In genomic region chr21:43919871-43920801, GRCh38 we compare ENCODE assay signal across 13 cellular contexts. TPM values are rescaled to one million over a fixed set of nuclear protein-coding genes. Genes with fewer than 3 reads are reported as not detected.
DNase-seq lines count a peak whose midpoint lies in the region; ATAC-seq and TF ChIP-seq lines count a peak whose summit lies in the region.
"Had no signal": no experiment of that assay in that cellular context is flagged by ENCODE, and none has a peak within 500 bp of the region (broad histone marks: within the 10 kb centered on the region; RNA-seq: fewer than 3 reads in every experiment).

No MANE protein-coding gene starts in this region.

- DNase-seq in activated naive CD4-positive, alpha-beta T cell treated with anti-CD3 and anti-CD28 coated beads, Interleukin-2, amount 50 U/mL, for 72 hours (ENCODE audit: low spot score in 2 of 2) = no peak
- DNase-seq in activated naive CD4-positive, alpha-beta T cell treated with anti-CD3 and anti-CD28 coated beads, Interleukin-2, amount 50 U/mL, for 16 hours = no peak
- DNase-seq in glutamatergic neuron (peak; percentile 71), osteocyte (ENCODE audit: extremely low spot score, unreplicated experiment) (no peak), NCI-H774 (lab: John Stamatoyannopoulos, UW) (no peak), NCI-H1694 treated with DMSO at 0.1 percent for 48 hours (lab: John Stamatoyannopoulos, UW) (no peak)
- peak; percentile 42 for DNase-seq in stimulated activated naive B cell treated with anti-CD40 and anti-IgM and Interleukin-4, amounts not matched to agents 10 μg/mL and 1 μg/mL and 100 μg/mL, for 72 hours
- DNase-seq: AML-193; amniotic stem cell; dermis blood vessel endothelial cell; stimulated activated CD4-positive, alpha-beta T cell treated with anti-CD3 and anti-CD28 coated beads, Interleukin-1b, Interleukin-23, amount 100 ng/mL, for 48 hours had no signal

- H3K4me3 Mint-ChIP-seq in glutamatergic neuron (ENCODE audit: unreplicated experiment) (peak overlapping the region; percentile 48), osteocyte (ENCODE audit: unreplicated experiment) (no peak overlapping the region)
- peak overlapping the region; percentile 0 to 17 for H3K4me3 Mint-ChIP-seq in stimulated activated naive B cell treated with anti-CD40 and anti-IgM and Interleukin-4, amounts not matched to agents 10 μg/mL and 1 μg/mL and 100 μg/mL, for 72 hours
- H3K4me3 Mint-ChIP-seq: stimulated activated effector memory CD8-positive, alpha-beta T cell treated with anti-CD3 and anti-CD28 coated beads, Interleukin-12 subunit alpha, Interleukin-12 subunit beta, amount 100 ng/mL, for 72 hours had no signal

- no peaks in the 10 kb centered on the region for H3K9me3 Mint-ChIP-seq in activated naive CD4-positive, alpha-beta T cell treated with anti-CD3 and anti-CD28 coated beads, Interleukin-2, amount 50 U/mL, for 72 hours
- H3K9me3 Mint-ChIP-seq in glutamatergic neuron (ENCODE audit: unreplicated experiment) = peaks cover 4% of the 10 kb centered on the region
- H3K9me3 Mint-ChIP-seq in stimulated activated naive B cell treated with anti-CD40 and anti-IgM and Interleukin-4, amounts not matched to agents 10 μg/mL and 1 μg/mL and 100 μg/mL, for 72 hours = peaks cover 0 to 2% of the 10 kb centered on the region in 2 donors
- H3K9me3 Mint-ChIP-seq in osteocyte (ENCODE audit: unreplicated experiment) = no peaks in the 10 kb centered on the region
- H3K9me3 Mint-ChIP-seq: stimulated activated effector memory CD8-positive, alpha-beta T cell treated with anti-CD3 and anti-CD28 coated beads, Interleukin-12 subunit alpha, Interleukin-12 subunit beta, amount 100 ng/mL, for 72 hours had no signal

- H3K36me3 Mint-ChIP-seq in activated naive CD4-positive, alpha-beta T cell treated with anti-CD3 and anti-CD28 coated beads, Interleukin-2, amount 50 U/mL, for 72 hours = peaks cover 0 to 44% of the 10 kb centered on the region in 2 donors
- H3K36me3 Mint-ChIP-seq in glutamatergic neuron (ENCODE audit: unreplicated experiment) (no peaks in the 10 kb centered on the region), osteocyte (ENCODE audit: unreplicated experiment) (peaks cover 4% of the 10 kb centered on the region)
- peaks cover 19 to 59% of the 10 kb centered on the region in 2 donors for H3K36me3 Mint-ChIP-seq in stimulated activated naive B cell treated with anti-CD40 and anti-IgM and Interleukin-4, amounts not matched to agents 10 μg/mL and 1 μg/mL and 100 μg/mL, for 72 hours

- no peak for TF ChIP-seq CTCF in glutamatergic neuron (IDR thresholded peaks at IDR 0.05; ENCODE audit: partially characterized antibody, unreplicated experiment)
- TF ChIP-seq CTCF in osteocyte (IDR thresholded peaks at IDR 0.05) = no peak

- H3K4me1 Mint-ChIP-seq in glutamatergic neuron (ENCODE audit: low read depth, unreplicated experiment) = peaks cover 27% of the 10 kb centered on the region
- H3K4me1 Mint-ChIP-seq in stimulated activated naive B cell treated with anti-CD40 and anti-IgM and Interleukin-4, amounts not matched to agents 10 μg/mL and 1 μg/mL and 100 μg/mL, for 72 hours = peaks cover 56 to 81% of the 10 kb centered on the region in 2 donors
- H3K4me1 Mint-ChIP-seq in osteocyte (ENCODE audit: unreplicated experiment) = peaks cover 51% of the 10 kb centered on the region

- H3K27ac Mint-ChIP-seq in activated naive CD4-positive, alpha-beta T cell treated with anti-CD3 and anti-CD28 coated beads, Interleukin-2, amount 50 U/mL, for 72 hours = peak overlapping the region; percentile 5 to 99
- H3K27ac Mint-ChIP-seq in glutamatergic neuron (ENCODE audit: unreplicated experiment) (peak overlapping the region; percentile 85), osteocyte (ENCODE audit: unreplicated experiment) (no peak overlapping the region)
- peak overlapping the region; percentile 2 for H3K27ac Mint-ChIP-seq in stimulated activated naive B cell treated with anti-CD40 and anti-IgM and Interleukin-4, amounts not matched to agents 10 μg/mL and 1 μg/mL and 100 μg/mL, for 72 hours

- peaks cover 2% of the 10 kb centered on the region for H3K27me3 Mint-ChIP-seq in glutamatergic neuron (ENCODE audit: unreplicated experiment)
- no peaks in the 10 kb centered on the region for H3K27me3 Mint-ChIP-seq in stimulated activated naive B cell treated with anti-CD40 and anti-IgM and Interleukin-4, amounts not matched to agents 10 μg/mL and 1 μg/mL and 100 μg/mL, for 72 hours
- H3K27me3 Mint-ChIP-seq in osteocyte (ENCODE audit: unreplicated experiment) = no peaks in the 10 kb centered on the region

- no peak for ATAC-seq in activated naive CD4-positive, alpha-beta T cell treated with anti-CD3 and anti-CD28 coated beads, Interleukin-2, amount 50 U/mL, for 72 hours
- ATAC-seq in HG03108 (IDR thresholded peaks at IDR 0.05; ENCODE audit: unreplicated experiment) = peak; percentile 31
- peak; percentile 65 to 71 for ATAC-seq in stimulated activated naive B cell treated with anti-CD40 and anti-IgM and Interleukin-4, amounts not matched to agents 10 μg/mL and 1 μg/mL and 100 μg/mL, for 72 hours (replicated peaks)
- ATAC-seq: stimulated activated effector memory CD8-positive, alpha-beta T cell treated with anti-CD3 and anti-CD28 coated beads, Interleukin-12 subunit alpha, Interleukin-12 subunit beta, amount 100 ng/mL, for 72 hours had no signal

RNA-seq across cellular contexts. Expression of gene AGPAT3, which starts 55.1 kb away (rescaled TPM):
- 100 to 1,000 TPM in 1 of 2 donors, 10 to 100 TPM in 1; 21.2 to 109 TPM for total RNA-seq in activated naive CD4-positive, alpha-beta T cell treated with anti-CD3 and anti-CD28 coated beads, Interleukin-2, amount 50 U/mL, for 72 hours
- 12.6 TPM for total RNA-seq in glutamatergic neuron (ENCODE audit: unreplicated experiment)
- total RNA-seq in osteocyte = 62.1 and 63.2 TPM in 2 replicates

Comparison
In these comparisons a context has a peak if more than half of its experiments do, and no peak if none do; other contexts are left out.
1. ATAC-seq: peak in HG03108 (single experiment) and stimulated activated naive B cell treated with anti-CD40 and anti-IgM and Interleukin-4, amounts not matched to agents 10 μg/mL and 1 μg/mL and 100 μg/mL, for 72 hours (2 of 2); none in activated naive CD4-positive, alpha-beta T cell treated with anti-CD3 and anti-CD28 coated beads, Interleukin-2, amount 50 U/mL, for 72 hours (0 of 2).
2. DNase-seq: peak in glutamatergic neuron (single experiment) and stimulated activated naive B cell treated with anti-CD40 and anti-IgM and Interleukin-4, amounts not matched to agents 10 μg/mL and 1 μg/mL and 100 μg/mL, for 72 hours (single experiment); none in activated naive CD4-positive, alpha-beta T cell treated with anti-CD3 and anti-CD28 coated beads, Interleukin-2, amount 50 U/mL, for 72 hours (0 of 2), activated naive CD4-positive, alpha-beta T cell treated with anti-CD3 and anti-CD28 coated beads, Interleukin-2, amount 50 U/mL, for 16 hours (single experiment), osteocyte (single experiment), NCI-H774 (single experiment) and NCI-H1694 treated with DMSO at 0.1 percent for 48 hours (single experiment).